27 cellular contexts compared by ENCODE assay signal in the genomic region with DNA sequence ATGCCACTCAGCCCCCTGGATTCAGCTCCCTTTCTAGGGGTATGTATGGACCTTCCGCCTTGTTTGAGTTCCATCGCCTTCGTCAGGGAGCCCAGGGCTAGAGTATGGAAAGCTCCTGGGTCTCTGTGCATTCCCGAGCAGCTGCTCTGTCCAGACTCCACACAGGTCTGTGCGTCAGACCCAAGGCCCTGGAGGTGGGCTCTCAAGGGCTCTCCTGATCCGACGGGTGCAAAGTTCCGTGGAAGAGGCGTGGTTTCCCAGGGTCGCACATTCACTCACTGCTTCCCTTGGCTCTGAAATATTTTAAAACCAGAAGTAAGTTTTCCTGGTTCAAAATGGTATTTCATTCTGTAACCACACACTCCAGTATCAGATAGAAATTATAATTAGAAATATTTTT.
"Had no signal": no experiment of that assay in that cellular context is flagged by ENCODE, and none has a peak within 500 bp of the region (broad histone marks: within the 10 kb centered on the region; RNA-seq: fewer than 3 reads in every experiment).

No MANE protein-coding gene starts in this region.

- H3K36me3 ChIP-seq: adrenal gland, esophagus squamous epithelium, gastroesophageal sphincter had no signal

- H3K9me3 ChIP-seq: adrenal gland, body of pancreas, esophagus squamous epithelium had no signal

- H3K27ac ChIP-seq: adrenal gland, body of pancreas, epithelial cell of prostate, esophagus squamous epithelium, gastroesophageal sphincter had no signal

- ATAC-seq: activated CD4-positive, alpha-beta T cell treated with anti-CD3 and anti-CD28 coated beads for 36 hours; activated CD8-positive, alpha-beta memory T cell treated with anti-CD3 and anti-CD28 coated beads, Interleukin-2, amount 10 ng/mL, durations not matched to agents 7 days and 5 days; activated CD8-positive, alpha-beta T cell treated with anti-CD3 and anti-CD28 coated beads, Interleukin-2, amount 10 ng/mL, durations not matched to agents 7 days and 5 days; activated naive CD8-positive, alpha-beta T cell treated with anti-CD3 and anti-CD28 coated beads, Interleukin-2, amount 50 U/mL, for 24 hours; body of pancreas; gastroesophageal sphincter had no signal

- H3K4me3 ChIP-seq: adrenal gland, body of pancreas, esophagus squamous epithelium, gastroesophageal sphincter had no signal

- DNase-seq: activated CD4-positive, alpha-beta memory T cell treated with anti-CD3 and anti-CD28 coated beads for 36 hours; activated CD4-positive, alpha-beta T cell treated with anti-CD3 and anti-CD28 coated beads for 36 hours; activated CD4-positive, alpha-beta T cell treated with anti-CD3 and anti-CD28 coated beads, Interleukin-2, amount 10 ng/mL, durations not matched to agents 24 days and 14 days; activated CD4-positive, CD25-positive, alpha-beta regulatory T cell; activated CD4-positive, CD25-positive, alpha-beta regulatory T cell treated with anti-CD3 and anti-CD28 coated beads, Interleukin-2, amount 50 U/mL, for 72 hours; activated CD8-positive, alpha-beta memory T cell treated with anti-CD3 and anti-CD28 coated beads, Interleukin-2, amount 10 ng/mL, durations not matched to agents 7 days and 5 days; activated CD8-positive, alpha-beta memory T cell treated with anti-CD3 and anti-CD28 coated beads, Interleukin-2, amount 50 U/mL, for 4 hours; activated CD8-positive, alpha-beta T cell treated with anti-CD3 and anti-CD28 coated beads, Interleukin-2, amount 10 ng/mL, durations not matched to agents 7 days and 5 days; activated effector memory CD4-positive, alpha-beta T cell treated with anti-CD3 and anti-CD28 coated beads, Interleukin-2, amount 50 U/mL, for 16 hours; activated naive CD4-positive, alpha-beta T cell treated with anti-CD3 and anti-CD28 coated beads for 36 hours; activated naive CD8-positive, alpha-beta T cell treated with anti-CD3 and anti-CD28 coated beads for 36 hours; activated naive CD8-positive, alpha-beta T cell treated with anti-CD3 and anti-CD28 coated beads, Interleukin-2, amount 50 U/mL, for 24 hours; activated T-cell treated with anti-CD3 and anti-CD28 coated beads, Interleukin-2, amount 50 U/mL, for 1 hour; activated T-cell treated with anti-CD3 and anti-CD28 coated beads, Interleukin-2, amount 50 U/mL, for 48 hours; adrenal gland; amygdala; aorta; body of pancreas; caudate nucleus; cortex of kidney; dermis blood vessel endothelial cell; effector CD8-positive, alpha-beta T cell; esophagus squamous epithelium; foreskin melanocyte; T-helper 2 cell had no signal

- H3K27me3 ChIP-seq: adrenal gland, body of pancreas, esophagus squamous epithelium, gastroesophageal sphincter had no signal

- H3K4me1 ChIP-seq: adrenal gland, body of pancreas, esophagus squamous epithelium, gastroesophageal sphincter had no signal
